ENCODE assay signal across 16 cellular contexts in genomic region chr4:174215055-174215454, GRCh38.
DNase-seq lines count a peak whose midpoint lies in the region; ATAC-seq and TF ChIP-seq lines count a peak whose summit lies in the region.
"Had no signal": no experiment of that assay in that cellular context is flagged by ENCODE, and none has a peak within 500 bp of the region (broad histone marks: within the 10 kb centered on the region; RNA-seq: fewer than 3 reads in every experiment).

No MANE protein-coding gene starts in this region.

- no peak overlapping the region for H3K18ac ChIP-seq in mesendoderm (ENCODE audit: low read length)

- peak overlapping the region; percentile 7 for H3K4me3 Mint-ChIP-seq in natural killer cell treated with Interleukin-12 subunit alpha and Interleukin-12 subunit beta and Interleukin-15 and Interleukin-18, amount 100 ng/mL, for 72 hours
- no peak overlapping the region for H3K4me3 Mint-ChIP-seq in natural killer cell
- H3K4me3 Mint-ChIP-seq in brain = peak overlapping the region in 3 of 5 experiments; percentile 32 to 70 (median 58)

- H2BK120ac ChIP-seq in mesendoderm (ENCODE audit: low read depth, low read length) = no peak overlapping the region

- intact Hi-C loops in natural killer cell (cut with micrococcal nuclease) = no loop called here

- no peaks in the 10 kb centered on the region for H3K36me3 ChIP-seq in mesendoderm (ENCODE audit: control insufficient read depth, insufficient read depth, low read length)
- H3K36me3 ChIP-seq: cardiac muscle cell, stomach had no signal

- TF ChIP-seq CTCF in natural killer cell (IDR thresholded peaks at IDR 0.05) (no peak), brain (conservative IDR thresholded peaks at IDR 0.05) (no peak)

- peaks cover 36% of the 10 kb centered on the region for H3K27me3 ChIP-seq in mesendoderm (ENCODE audit: insufficient read depth, low read length, poor library complexity)

- no peaks in the 10 kb centered on the region for H3K9me3 Mint-ChIP-seq in natural killer cell treated with Interleukin-12 subunit alpha and Interleukin-12 subunit beta and Interleukin-15 and Interleukin-18, amount 100 ng/mL, for 72 hours
- H3K9me3 Mint-ChIP-seq in natural killer cell = no peaks in the 10 kb centered on the region
- H3K9me3 Mint-ChIP-seq in brain = peaks cover 0 to 9% (median 4%) of the 10 kb centered on the region in 5 experiments
- H3K9me3 Mint-ChIP-seq: activated T-cell treated with anti-CD3 and anti-CD28 coated beads, Interleukin-2, amount 50 U/mL, for 4 hours had no signal

- H3K4me1 Mint-ChIP-seq in natural killer cell treated with Interleukin-12 subunit alpha and Interleukin-12 subunit beta and Interleukin-15 and Interleukin-18, amount 100 ng/mL, for 72 hours (ENCODE audit: low read depth in 2 of 2) = peaks cover 27 to 33% of the 10 kb centered on the region in 2 donors
- H3K4me1 Mint-ChIP-seq in natural killer cell (peaks cover 44 to 51% of the 10 kb centered on the region in 2 donors), brain (peaks cover 47% of the 10 kb centered on the region)

- no peak overlapping the region for H4K8ac ChIP-seq in mesendoderm (ENCODE audit: low read depth, low read length)

- H3K79me2 ChIP-seq in mesendoderm (ENCODE audit: control insufficient read depth, insufficient read depth, low read length) = no peaks in the 10 kb centered on the region

- no peak overlapping the region for H3K4ac ChIP-seq in mesendoderm (ENCODE audit: low read depth, low read length)

- peak overlapping the region; percentile 16 for H3K9ac ChIP-seq in mesendoderm (ENCODE audit: low read length)

- no peak for DNase-seq in natural killer cell treated with Interleukin-12 subunit alpha and Interleukin-12 subunit beta and Interleukin-15 and Interleukin-18, amount 100 ng/mL, for 72 hours (ENCODE audit: low spot score)
- DNase-seq in natural killer cell (no peak), mesendoderm (no peak), NCI-H82 treated with DMSO at 0.1 percent for 48 hours (lab: John Stamatoyannopoulos, UW; ENCODE audit: unreplicated experiment) (no peak), amygdala (lab: John Stamatoyannopoulos, UW) (no peak), A172 (ENCODE audit: low spot score) (no peak), NCI-H2029 treated with DMSO at 0.1 percent for 48 hours (lab: John Stamatoyannopoulos, UW) (no peak)
- DNase-seq: activated CD4-positive, alpha-beta T cell treated with anti-CD3 and anti-CD28 coated beads, Interleukin-2, amount 50 U/mL, for 4 hours; activated T-cell treated with anti-CD3 and anti-CD28 coated beads, Interleukin-2, amount 50 U/mL, for 4 hours; NCI-H1930; NCI-H510A treated with DMSO at 0.1 percent for 48 hours; stomach had no signal

- H3K79me1 ChIP-seq in mesendoderm (ENCODE audit: low read length) = no peaks in the 10 kb centered on the region

- H4K5ac ChIP-seq in mesendoderm (ENCODE audit: low read length) = no peak overlapping the region

- H3K23ac ChIP-seq in mesendoderm (ENCODE audit: low read length) = no peak overlapping the region

- no peaks in the 10 kb centered on the region for H3K36me3 Mint-ChIP-seq in natural killer cell treated with Interleukin-12 subunit alpha and Interleukin-12 subunit beta and Interleukin-15 and Interleukin-18, amount 100 ng/mL, for 72 hours
- H3K36me3 Mint-ChIP-seq in natural killer cell (peaks cover 7% of the 10 kb centered on the region), brain (no peaks in the 10 kb centered on the region)

- H3K4me2 ChIP-seq in mesendoderm (ENCODE audit: low read length) = peak overlapping the region; percentile 45

- H3K56ac ChIP-seq in mesendoderm (ENCODE audit: low read length) = peak overlapping the region; percentile 65

- H3K4me3 ChIP-seq in mesendoderm (ENCODE audit: low read length) = no peak overlapping the region

- no peak overlapping the region for H2BK5ac ChIP-seq in mesendoderm (ENCODE audit: low read length)

- no CpG with 5 or more reads among the region's 5 CpGs for WGBS in mesendoderm (ENCODE audit: extremely low coverage, insufficient coverage, low lambda C conversion rate)

- H2BK15ac ChIP-seq in mesendoderm (replicated peaks; ENCODE audit: low read depth) = no peak overlapping the region

- H3K4me1 ChIP-seq in mesendoderm (ENCODE audit: control insufficient read depth, low read depth, low read length) = peaks cover 8% of the 10 kb centered on the region

- H3K27ac Mint-ChIP-seq in natural killer cell treated with Interleukin-12 subunit alpha and Interleukin-12 subunit beta and Interleukin-15 and Interleukin-18, amount 100 ng/mL, for 72 hours = no peak overlapping the region
- H3K27ac Mint-ChIP-seq in natural killer cell = no peak overlapping the region
- H3K27ac Mint-ChIP-seq in brain = no peak overlapping the region

- no peak overlapping the region for H2AK5ac ChIP-seq in mesendoderm (ENCODE audit: low read length)

- no peak for ATAC-seq in natural killer cell treated with Interleukin-12 subunit alpha and Interleukin-12 subunit beta and Interleukin-15 and Interleukin-18, amount 100 ng/mL, for 72 hours
- no peak for ATAC-seq in natural killer cell
- ATAC-seq: activated T-cell treated with anti-CD3 and anti-CD28 coated beads, Interleukin-2, amount 50 U/mL, for 4 hours; esophagus mucosa had no signal

- no peak overlapping the region for H3K27ac ChIP-seq in mesendoderm (ENCODE audit: low read depth, low read length)
- H3K27ac ChIP-seq: cardiac muscle cell, VCaP had no signal

- peaks cover 56 to 88% of the 10 kb centered on the region in 2 donors for H3K27me3 Mint-ChIP-seq in natural killer cell treated with Interleukin-12 subunit alpha and Interleukin-12 subunit beta and Interleukin-15 and Interleukin-18, amount 100 ng/mL, for 72 hours
- H3K27me3 Mint-ChIP-seq in natural killer cell (ENCODE audit: low read depth in 2 of 2) (peaks cover 70 to 93% of the 10 kb centered on the region in 2 donors), brain (peaks cover 99% of the 10 kb centered on the region)
